In genomic region chr20:16748058-16748457, GRCh38 we compare ENCODE assay signal across 22 cellular contexts. TPM values are rescaled to one million over a fixed set of nuclear protein-coding genes. Genes with fewer than 3 reads are reported as not detected.
"Had no signal": no experiment of that assay in that cellular context is flagged by ENCODE, and none has a peak within 500 bp of the region (broad histone marks: within the 10 kb centered on the region; RNA-seq: fewer than 3 reads in every experiment).

Gene OTOR (plus strand): TSS chr20:16748358. CDS start chr20:16748402, 44 bp downstream.

- H3K4me3 ChIP-seq: MG63 had no signal

- ATAC-seq: Panc1 had no signal

- H3K27me3 ChIP-seq: MG63 had no signal

- H3K27ac ChIP-seq: RWPE1 had no signal

- H3K9me3 ChIP-seq: MG63 had no signal

- FAIRE-seq: HepG2 had no signal

- DNase-seq: IMR-90, Karpas-422, KG1, MG63, NCI-H1105 treated with DMSO at 0.1 percent for 48 hours, NCI-H1417 treated with DMSO at 0.1 percent for 48 hours, NCI-H146, NCI-H1694 treated with DMSO at 0.1 percent for 48 hours, NCI-H1930, NCI-H2107, NCI-H2227 treated with DMSO at 0.1 percent for 48 hours, NCI-H524, NCI-H526 treated with DMSO at 0.1 percent for 48 hours, NCI-H748 treated with DMSO at 0.1 percent for 48 hours had no signal

- H3K36me3 ChIP-seq: MG63 had no signal

RNA-seq across cellular contexts. Expression of gene OTOR, which starts in this region (rescaled TPM):
- total RNA-seq: HepG2, HT1080, IMR-90, NCI-H460, OCI-LY7, PC-3, SK-MEL-5 had no signal
- polyA plus RNA-seq: HepG2, IMR-90 had no signal
